ENCODE assay signal across 16 cellular contexts in the genomic region with DNA sequence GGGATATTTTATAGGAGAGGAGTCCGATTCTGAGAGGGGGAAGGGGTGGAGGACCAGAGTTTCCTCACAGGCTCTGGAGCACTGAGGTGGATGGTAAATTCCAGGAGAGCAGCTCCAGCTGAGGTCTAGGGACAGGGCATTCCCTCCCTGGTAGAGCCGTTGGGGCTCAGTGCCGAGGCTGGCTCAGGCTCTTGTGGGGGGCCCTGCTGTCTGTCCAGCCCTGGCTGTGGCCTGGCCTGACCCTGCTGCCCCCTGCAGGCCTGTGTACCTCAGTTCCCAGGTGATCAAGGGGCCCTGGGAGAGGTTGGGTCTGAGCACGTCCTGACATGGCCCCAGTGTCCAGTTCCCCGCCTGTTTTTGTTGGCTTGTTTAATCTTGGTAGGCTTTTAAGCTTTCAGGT. TPM values are rescaled to one million over a fixed set of nuclear protein-coding genes. Genes with fewer than 3 reads are reported as not detected.
DNase-seq lines count a peak whose midpoint lies in the region; ATAC-seq and TF ChIP-seq lines count a peak whose summit lies in the region.
"Had no signal": no experiment of that assay in that cellular context is flagged by ENCODE, and none has a peak within 500 bp of the region (broad histone marks: within the 10 kb centered on the region; RNA-seq: fewer than 3 reads in every experiment).

No MANE protein-coding gene starts in this region.

- no peaks in the 10 kb centered on the region for H3K9me2 ChIP-seq in GM23248 (ENCODE audit: insufficient read depth)

- no peak overlapping the region for H3K4me3 Mint-ChIP-seq in activated T-helper 17 cell treated with anti-CD3 and anti-CD28 coated beads, Interleukin-2, amount 50 U/mL, for 72 hours
- no peak overlapping the region for H3K4me3 Mint-ChIP-seq in T-helper 17 cell
- H3K4me3 Mint-ChIP-seq: activated CD4-positive, alpha-beta memory T cell treated with anti-CD3 and anti-CD28 coated beads for 36 hours; activated naive CD8-positive, alpha-beta T cell treated with anti-CD3 and anti-CD28 coated beads, Interleukin-2, amount 10 ng/mL, durations not matched to agents 7 days and 5 days; CD8-positive, alpha-beta memory T cell had no signal

- H3K36me3 ChIP-seq in BJ (ENCODE audit: control insufficient read depth, insufficient read depth, low read length), result 0 out of 2 replicates have a peak, but pooled peaks cover 1% of the 10 kb centered on the region
- peaks cover 10% of the 10 kb centered on the region for H3K36me3 ChIP-seq in GM23248 (ENCODE audit: low read depth)
- H3K36me3 ChIP-seq in left lung, result peaks cover 0 to 27% of the 10 kb centered on the region in 2 donors

- in situ Hi-C loops in GM23248 (cut with MboI), result no loop called here

- H2AFZ ChIP-seq in GM23248, result no peak overlapping the region

- H3K4me3 ChIP-seq in BJ (ENCODE audit: low read depth, low read length) (no peak overlapping the region), GM23248 (no peak overlapping the region), left lung (no peak overlapping the region)
- H3K4me3 ChIP-seq: skin epidermis, vagina had no signal

- H3K27me3 ChIP-seq in BJ (ENCODE audit: control insufficient read depth, insufficient read depth, low read length) (no peaks in the 10 kb centered on the region), GM23248 (replicated peaks; ENCODE audit: insufficient read depth) (no peaks in the 10 kb centered on the region), left lung (no peaks in the 10 kb centered on the region)
- H3K27me3 ChIP-seq: vagina had no signal

- H3K27ac ChIP-seq in GM23248 (no peak overlapping the region), left lung (no peak overlapping the region)
- H3K27ac ChIP-seq: skin epidermis, vagina had no signal

- no peaks in the 10 kb centered on the region for H3K9me3 ChIP-seq in GM23248 (ENCODE audit: low read depth)
- H3K9me3 ChIP-seq in left lung, result peaks cover 0 to 18% of the 10 kb centered on the region in 2 donors
- no peaks in the 10 kb centered on the region for H3K9me3 ChIP-seq in T-helper 17 cell (ENCODE audit: control insufficient read depth, low read length, poor library complexity, severe bottlenecking)
- H3K9me3 ChIP-seq: vagina had no signal

- intact Hi-C loops in left lung (cut with DNase I), result no loop called here

- no peak overlapping the region for H3K4me2 ChIP-seq in GM23248 (ENCODE audit: unreplicated experiment)

- no peaks in the 10 kb centered on the region for H3K79me2 ChIP-seq in GM23248 (ENCODE audit: insufficient read depth)

- ATAC-seq in activated T-helper 17 cell treated with anti-CD3 and anti-CD28 coated beads, Interleukin-2, amount 50 U/mL, for 72 hours (replicated peaks), result no peak
- peak; percentile 21 for ATAC-seq in left lung
- no peak for ATAC-seq in T-helper 17 cell

- peak overlapping the region; percentile 26 for H3K27ac Mint-ChIP-seq in activated T-helper 17 cell treated with anti-CD3 and anti-CD28 coated beads, Interleukin-2, amount 50 U/mL, for 72 hours
- no peak overlapping the region for H3K27ac Mint-ChIP-seq in T-helper 17 cell
- H3K27ac Mint-ChIP-seq: activated CD4-positive, alpha-beta memory T cell treated with anti-CD3 and anti-CD28 coated beads for 36 hours; activated naive CD8-positive, alpha-beta T cell treated with anti-CD3 and anti-CD28 coated beads, Interleukin-2, amount 10 ng/mL, durations not matched to agents 7 days and 5 days had no signal

- H3K4me1 ChIP-seq in GM23248 (ENCODE audit: insufficient read depth) (no peaks in the 10 kb centered on the region), left lung (no peaks in the 10 kb centered on the region)
- H3K4me1 ChIP-seq: vagina had no signal

- H3K4me1 Mint-ChIP-seq in activated T-helper 17 cell treated with anti-CD3 and anti-CD28 coated beads, Interleukin-2, amount 50 U/mL, for 72 hours, result peaks cover 6% of the 10 kb centered on the region
- H3K4me1 Mint-ChIP-seq in T-helper 17 cell, result peaks cover 5% of the 10 kb centered on the region
- H3K4me1 Mint-ChIP-seq: activated naive CD8-positive, alpha-beta T cell treated with anti-CD3 and anti-CD28 coated beads, Interleukin-2, amount 10 ng/mL, durations not matched to agents 7 days and 5 days had no signal

- CTCF ChIA-PET in BJ (lab: Yijun Ruan, JAX), result interaction anchor here (0.8 kb wide), 1 partner anchor 30 kb away, joined by 3 read pairs; no protein-coding TSS in a partner anchor

- no peaks in the 10 kb centered on the region for H3K27me3 Mint-ChIP-seq in activated T-helper 17 cell treated with anti-CD3 and anti-CD28 coated beads, Interleukin-2, amount 50 U/mL, for 72 hours
- no peaks in the 10 kb centered on the region for H3K27me3 Mint-ChIP-seq in T-helper 17 cell
- H3K27me3 Mint-ChIP-seq: activated CD4-positive, alpha-beta memory T cell treated with anti-CD3 and anti-CD28 coated beads for 36 hours; activated naive CD8-positive, alpha-beta T cell treated with anti-CD3 and anti-CD28 coated beads, Interleukin-2, amount 10 ng/mL, durations not matched to agents 7 days and 5 days; CD8-positive, alpha-beta memory T cell had no signal

- peaks cover 5% of the 10 kb centered on the region for H3K9me3 Mint-ChIP-seq in activated T-helper 17 cell treated with anti-CD3 and anti-CD28 coated beads, Interleukin-2, amount 50 U/mL, for 72 hours

- DNase-seq in BJ (ENCODE audit: low read depth) (no peak), GM23248 (peak; percentile 6), left lung (peak in 1 of 2 donors; percentile 57), GM19240 (ENCODE audit: insufficient read length, low spot score) (no peak), pons (ENCODE audit: low spot score) (no peak), SIG-M5 treated with dmso at 0.1 percent for 504 hours (lab: John Stamatoyannopoulos, UW; ENCODE audit: unreplicated experiment) (no peak), T-helper 17 cell (no peak)
- DNase-seq: activated CD4-positive, alpha-beta memory T cell treated with anti-CD3 and anti-CD28 coated beads for 36 hours; activated naive CD8-positive, alpha-beta T cell treated with anti-CD3 and anti-CD28 coated beads, Interleukin-2, amount 10 ng/mL, durations not matched to agents 7 days and 5 days; CD8-positive, alpha-beta memory T cell; effector CD4-positive, alpha-beta T cell; NCI-H1105 had no signal

- 90 to 91% methylated on average over 5 of the region's 5 CpGs for WGBS in GM23248 (ENCODE audit: low coverage in 1 of 2, low lambda C conversion rate in 2 of 2, missing lambda C conversion rate in 2 of 2), 2 experiments

- no peak overlapping the region for H3K9ac ChIP-seq in GM23248

- H3F3A ChIP-seq in GM23248 (ENCODE audit: insufficient read depth), result no peaks in the 10 kb centered on the region

- POLR2A ChIA-PET in BJ (lab: Charles Lee), result no interaction called here

- peak; percentile 26; the same call in 1 of the 2 replicates for TF ChIP-seq CTCF in BJ (IDR thresholded peaks at IDR 0.05; ENCODE audit: insufficient read depth, low read depth, low read length)
- TF ChIP-seq CTCF in left lung (IDR thresholded peaks at IDR 0.05), result no peak

- H4K20me1 ChIP-seq in GM23248 (ENCODE audit: insufficient read depth), result no peaks in the 10 kb centered on the region

- peaks cover 40% of the 10 kb centered on the region for H3K36me3 Mint-ChIP-seq in activated T-helper 17 cell treated with anti-CD3 and anti-CD28 coated beads, Interleukin-2, amount 50 U/mL, for 72 hours (ENCODE audit: low read depth)
- peaks cover 17% of the 10 kb centered on the region for H3K36me3 Mint-ChIP-seq in T-helper 17 cell (ENCODE audit: low read depth)

RNA-seq across cellular contexts. Expression of gene ZNF750, which starts 16.8 kb away (rescaled TPM):
- not detected in 2 replicates for polyA plus RNA-seq in BJ (2011; rRNA removed)
- polyA minus RNA-seq in BJ (2011; rRNA and poly(A)+ RNA removed), result not detected in 2 replicates
- total RNA-seq in GM23248 (2014; rRNA removed; shearing (Covaris generic)), result not detected in 2 replicates
- 0.11 TPM in 1 of 2 replicates, not detected in the other for polyA plus RNA-seq in GM23248 (2016; fragmentation: Nextera tagmentation; extraction: Ambion mirVana)
- not detected for total RNA-seq in activated T-helper 17 cell treated with anti-CD3 and anti-CD28 coated beads, Interleukin-2, amount 50 U/mL, for 72 hours
- total RNA-seq in left lung, result 1 to 10 TPM; 1.6 to 3.4 TPM
- not detected for total RNA-seq in T-helper 17 cell
- total RNA-seq: activated CD4-positive, alpha-beta memory T cell treated with anti-CD3 and anti-CD28 coated beads for 36 hours; activated naive CD8-positive, alpha-beta T cell treated with anti-CD3 and anti-CD28 coated beads, Interleukin-2, amount 10 ng/mL, durations not matched to agents 7 days and 5 days; CD8-positive, alpha-beta memory T cell; T-helper 1 cell treated with Interleukin-12 subunit alpha and Interleukin-12 subunit beta and Interleukin-4 antibody, amounts not matched to agents 30 ng/mL and 1 ng/mL, for 36 hours had no signal
- polyA plus RNA-seq: CD8-positive, alpha-beta memory T cell had no signal
